10 cellular contexts compared by ENCODE assay signal in genomic region chr12:131092911-131093901, GRCh38.
DNase-seq lines count a peak whose midpoint lies in the region; ATAC-seq and TF ChIP-seq lines count a peak whose summit lies in the region.
"Had no signal": no experiment of that assay in that cellular context is flagged by ENCODE, and none has a peak within 500 bp of the region (broad histone marks: within the 10 kb centered on the region; RNA-seq: fewer than 3 reads in every experiment).

No MANE protein-coding gene starts in this region.

- WGBS in testis, 2 donors, result 75 to 84% methylated on average over 13 to 26 of the region's 26 CpGs

- no peaks in the 10 kb centered on the region for H3K9me3 ChIP-seq in testis
- H3K9me3 ChIP-seq: body of pancreas, neutrophil had no signal

- H3K27ac ChIP-seq in testis, result no peak overlapping the region
- H3K27ac ChIP-seq: body of pancreas, neutrophil had no signal

- peak; percentile 85 for DNase-seq in GM13977 (ENCODE audit: low spot score)
- peak; percentile 4 for DNase-seq in astrocyte of the cerebellum (ENCODE audit: low read depth)
- peak; percentile 10 for DNase-seq in testis
- no peak for DNase-seq in NCI-H2227 treated with DMSO at 0.1 percent for 48 hours (lab: John Stamatoyannopoulos, UW)
- DNase-seq in hippocampal formation (lab: John Stamatoyannopoulos, UW), result no peak
- no peak for DNase-seq in anterior cingulate cortex (lab: John Stamatoyannopoulos, UW)

- ATAC-seq in GM21515 (IDR thresholded peaks at IDR 0.05; ENCODE audit: unreplicated experiment), result peak; percentile 53
- peak; percentile 56 for ATAC-seq in HG03565 (IDR thresholded peaks at IDR 0.05; ENCODE audit: unreplicated experiment)
- ATAC-seq: body of pancreas had no signal

- TF ChIP-seq CTCF in GM13977 (IDR thresholded peaks at IDR 0.05; ENCODE audit: extremely low read depth, insufficient read depth, missing control alignments) (peak; percentile 39), astrocyte of the cerebellum (IDR thresholded peaks at IDR 0.05; ENCODE audit: low read depth, low read length, missing control alignments) (no peak), testis (IDR thresholded peaks at IDR 0.05) (no peak)

- H3K4me3 ChIP-seq in astrocyte of the cerebellum (ENCODE audit: low read depth, low read length) (no peak overlapping the region), testis (no peak overlapping the region)
- H3K4me3 ChIP-seq: body of pancreas had no signal

- no peaks in the 10 kb centered on the region for H3K27me3 ChIP-seq in testis
- H3K27me3 ChIP-seq: body of pancreas had no signal

- peaks cover 10% of the 10 kb centered on the region for H3K4me1 ChIP-seq in testis
- H3K4me1 ChIP-seq: body of pancreas had no signal

- no peak for TF ChIP-seq POLR2A in testis (IDR thresholded peaks at IDR 0.05)

- intact Hi-C loops in testis (cut with DNase I; ENCODE audit: low total_unique reads), result no loop called here

- in situ Hi-C loops in GM13977 (cut with MboI; ENCODE audit: low pct_unique_long_range_greater_than_20kb, low sequenced_read_pairs, unreplicated experiment), result no loop called here
- in situ Hi-C loops in astrocyte of the cerebellum (cut with HindIII; ENCODE audit: low sequenced_read_pairs), result no loop called here

- H3K36me3 ChIP-seq in testis (ENCODE audit: low read depth, missing control alignments), result no peaks in the 10 kb centered on the region
- H3K36me3 ChIP-seq: neutrophil had no signal

Comparison
In these comparisons a context has a peak if more than half of its experiments do, and no peak if none do; other contexts are left out.
1. DNase-seq: peak in GM13977 (single experiment), astrocyte of the cerebellum (single experiment) and testis (single experiment); none in NCI-H2227 treated with DMSO at 0.1 percent for 48 hours (single experiment), hippocampal formation (0 of 2) and anterior cingulate cortex (0 of 58).